In the genomic region with DNA sequence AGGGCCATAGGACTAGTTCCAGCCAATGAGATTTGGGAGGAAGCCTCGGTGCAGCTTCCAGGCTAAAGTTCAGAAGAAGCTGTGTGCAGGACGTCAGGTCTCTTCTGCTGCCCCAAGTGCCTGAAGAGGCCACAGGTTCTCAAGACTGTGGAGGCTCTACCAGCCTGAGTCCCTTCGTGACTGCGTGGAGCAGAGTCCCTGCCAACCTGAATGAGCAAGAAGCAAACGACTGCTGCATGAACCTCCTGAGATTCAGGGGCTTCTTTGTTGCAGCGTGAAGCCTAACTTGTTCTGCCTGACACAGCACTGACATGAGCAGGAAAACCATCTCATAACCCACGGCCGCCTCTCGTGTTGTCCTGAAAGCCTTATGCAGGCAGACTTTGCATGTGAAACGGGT, we compare ENCODE assay signal across 27 cellular contexts. TPM values are rescaled to one million over a fixed set of nuclear protein-coding genes. Genes with fewer than 3 reads are reported as not detected.
"Had no signal": no experiment of that assay in that cellular context is flagged by ENCODE, and none has a peak within 500 bp of the region (broad histone marks: within the 10 kb centered on the region; RNA-seq: fewer than 3 reads in every experiment).

No MANE protein-coding gene starts in this region.

- H3K36me3 ChIP-seq: heart left ventricle, lower lobe of right lung, right atrium auricular region, suprapubic skin, thoracic aorta, upper lobe of right lung had no signal

- H3K4me3 Mint-ChIP-seq: naive thymus-derived CD8-positive, alpha-beta T cell; nephron; neural crest cell; stimulated activated memory B cell treated with anti-CD40 and anti-IgM and Interleukin-4, amounts not matched to agents 10 μg/mL and 1 μg/mL and 100 μg/mL, for 72 hours; stimulated activated naive CD8-positive, alpha-beta T cell treated with anti-CD3 and anti-CD28 coated beads, Interleukin-15, amount 100 ng/mL, for 72 hours had no signal

- DNase-seq: heart left ventricle; islet precursor cell; lower lobe of right lung; mammary epithelial cell; mesenchymal stem cell; nucleus accumbens; stimulated activated CD4-positive, alpha-beta T cell treated with anti-CD3 and anti-CD28 coated beads, Interleukin-4, amount 100 ng/mL, for 4 hours; stimulated activated CD8-positive, alpha-beta memory T cell treated with anti-CD3 and anti-CD28 coated beads, Interleukin-4, amount 100 ng/mL, for 48 hours; stimulated activated naive CD4-positive, alpha-beta T cell treated with Interleukin-2 at 50 U/mL for 16 hours; stimulated activated naive CD8-positive, alpha-beta T cell treated with anti-CD3 and anti-CD28 coated beads, Interleukin-15, amount 100 ng/mL, for 72 hours; tibial artery; trophoblast cell; upper lobe of right lung had no signal

- H3K9me3 ChIP-seq: heart left ventricle, lower lobe of right lung, right atrium auricular region, suprapubic skin, thoracic aorta, tibial artery, upper lobe of right lung had no signal

- H3K27ac Mint-ChIP-seq: naive thymus-derived CD8-positive, alpha-beta T cell; nephron; progenitor cell of endocrine pancreas; stimulated activated memory B cell treated with anti-CD40 and anti-IgM and Interleukin-4, amounts not matched to agents 10 μg/mL and 1 μg/mL and 100 μg/mL, for 72 hours had no signal

- H3K4me2 ChIP-seq: hepatocyte had no signal

- H3K9ac ChIP-seq: parathyroid adenoma had no signal

- H2AFZ ChIP-seq: hepatocyte, parathyroid adenoma had no signal

- H3K79me2 ChIP-seq: parathyroid adenoma had no signal

- ATAC-seq: heart left ventricle; left lobe of liver; lower lobe of right lung; naive thymus-derived CD8-positive, alpha-beta T cell; sciatic nerve; stimulated activated memory B cell treated with anti-CD40 and anti-IgM and Interleukin-4, amounts not matched to agents 10 μg/mL and 1 μg/mL and 100 μg/mL, for 72 hours; stimulated activated naive CD8-positive, alpha-beta T cell treated with anti-CD3 and anti-CD28 coated beads, Interleukin-15, amount 100 ng/mL, for 72 hours; upper lobe of right lung had no signal

- H3K9me3 Mint-ChIP-seq: naive thymus-derived CD8-positive, alpha-beta T cell; nephron; stimulated activated memory B cell treated with anti-CD40 and anti-IgM and Interleukin-4, amounts not matched to agents 10 μg/mL and 1 μg/mL and 100 μg/mL, for 72 hours; stimulated activated naive CD8-positive, alpha-beta T cell treated with anti-CD3 and anti-CD28 coated beads, Interleukin-15, amount 100 ng/mL, for 72 hours had no signal

- FAIRE-seq: urothelium cell line had no signal

- H3K27me3 ChIP-seq: hepatocyte, right atrium auricular region, tibial artery, upper lobe of right lung had no signal

- H3K27ac ChIP-seq: heart left ventricle, hepatocyte, lower lobe of right lung, parathyroid adenoma, right atrium auricular region, skin epidermis, suprapubic skin, thoracic aorta, tibial artery, upper lobe of right lung had no signal

- H3K4me1 ChIP-seq: lower lobe of right lung, parathyroid adenoma, right atrium auricular region, tibial artery, upper lobe of right lung had no signal

- H3K36me3 Mint-ChIP-seq: naive thymus-derived CD8-positive, alpha-beta T cell; stimulated activated memory B cell treated with anti-CD40 and anti-IgM and Interleukin-4, amounts not matched to agents 10 μg/mL and 1 μg/mL and 100 μg/mL, for 72 hours had no signal

- H3K4me3 ChIP-seq: heart left ventricle, hepatocyte, lower lobe of right lung, right atrium auricular region, skin epidermis, suprapubic skin, thoracic aorta, tibial artery, upper lobe of right lung had no signal

- H3K4me1 Mint-ChIP-seq: neural crest cell; stimulated activated memory B cell treated with anti-CD40 and anti-IgM and Interleukin-4, amounts not matched to agents 10 μg/mL and 1 μg/mL and 100 μg/mL, for 72 hours; stimulated activated naive CD8-positive, alpha-beta T cell treated with anti-CD3 and anti-CD28 coated beads, Interleukin-15, amount 100 ng/mL, for 72 hours had no signal

RNA-seq across cellular contexts. Expression of gene TWIST2, which starts 39.7 kb away (rescaled TPM):
- total RNA-seq: left lobe of liver; naive thymus-derived CD8-positive, alpha-beta T cell; progenitor cell of endocrine pancreas had no signal
- polyA plus RNA-seq: naive thymus-derived CD8-positive, alpha-beta T cell had no signal
